In genomic region chr5:81022688-81023084, GRCh38 we compare ENCODE assay signal across 19 cellular contexts.
"Had no signal": no experiment of that assay in that cellular context is flagged by ENCODE, and none has a peak within 500 bp of the region (broad histone marks: within the 10 kb centered on the region; RNA-seq: fewer than 3 reads in every experiment).

No MANE protein-coding gene starts in this region.

- H3K4me1 Mint-ChIP-seq: endodermal cell had no signal

- H3K27ac Mint-ChIP-seq: endodermal cell had no signal

- H3K36me3 ChIP-seq: heart right ventricle, neutrophil, sigmoid colon, tibial artery, upper lobe of right lung, vagina had no signal

- ATAC-seq: left lobe of liver; stimulated activated naive CD8-positive, alpha-beta T cell treated with anti-CD3 and anti-CD28 coated beads, Interleukin-15, Interleukin-2, amounts not matched to agents 100 U/mL and 50 U/mL, for 24 hours had no signal

- H3K9me3 ChIP-seq: heart right ventricle, neutrophil, sigmoid colon, tibial artery, upper lobe of right lung, vagina had no signal

- H3K27me3 ChIP-seq: sigmoid colon, tibial artery, upper lobe of right lung, vagina had no signal

- DNase-seq: effector CD4-positive, alpha-beta T cell; endodermal cell; foreskin melanocyte; heart right ventricle; hypothalamus; naive thymus-derived CD4-positive, alpha-beta T cell; posterior cingulate gyrus; sigmoid colon; stimulated activated CD4-positive, alpha-beta T cell treated with anti-CD3 and anti-CD28 coated beads, Interleukin-12 subunit alpha, Interleukin-12 subunit beta, amount 100 ng/mL, for 4 hours; stimulated activated naive CD8-positive, alpha-beta T cell treated with anti-CD3 and anti-CD28 coated beads, Interleukin-15, Interleukin-2, amounts not matched to agents 100 U/mL and 50 U/mL, for 24 hours; tibial artery; upper lobe of right lung had no signal

- H3K4me3 ChIP-seq: coronary artery, heart right ventricle, lung, sigmoid colon, skin epidermis, tibial artery, upper lobe of right lung, vagina had no signal

- H3K4me1 ChIP-seq: sigmoid colon, tibial artery, upper lobe of right lung, vagina had no signal

- FAIRE-seq: islet of Langerhans had no signal

- H3K27me3 Mint-ChIP-seq: naive thymus-derived CD4-positive, alpha-beta T cell had no signal

- H3K4me3 Mint-ChIP-seq: endodermal cell had no signal

- H3K27ac ChIP-seq: coronary artery, neutrophil, sigmoid colon, skin epidermis, tibial artery, upper lobe of right lung, vagina had no signal
